ENCODE assay signal across 22 cellular contexts in genomic region chr13:84902243-84902642, GRCh38.
A peak's percentile ranks its signal among the peaks of the same experiment; 100 is the strongest.
DNase-seq lines count a peak whose midpoint lies in the region; ATAC-seq and TF ChIP-seq lines count a peak whose summit lies in the region.
"Had no signal": no experiment of that assay in that cellular context is flagged by ENCODE, and none has a peak within 500 bp of the region (broad histone marks: within the 10 kb centered on the region; RNA-seq: fewer than 3 reads in every experiment).

No MANE protein-coding gene starts in this region.

- BruUV-seq in OCI-LY7 (replicated peaks; lab: Mats Ljungman, UMichigan): no TSS peak

- H3K36me3 ChIP-seq in OCI-LY7 (ENCODE audit: insufficient read depth, low read length): peaks cover 10% of the 10 kb centered on the region; the same call in 1 of the 2 replicates
- no peaks in the 10 kb centered on the region for H3K36me3 ChIP-seq in aorta (ENCODE audit: control insufficient read depth in 1 of 2, insufficient read depth in 2 of 2, low read length in 1 of 2)
- H3K36me3 ChIP-seq: SJSA1 had no signal

- H3K27me3 ChIP-seq in aorta (ENCODE audit: control insufficient read depth in 1 of 2, insufficient read depth in 2 of 2, low read length in 1 of 2): no peaks in the 10 kb centered on the region
- H3K27me3 ChIP-seq: SJSA1 had no signal

- intact Hi-C loops in OCI-LY7 (cut with micrococcal nuclease; ENCODE audit: unreplicated experiment): loop anchor here (10.0 kb wide), 1 partner anchor 473 kb away; no protein-coding TSS in a partner anchor
- intact Hi-C loops in aorta (cut with DNase I): no loop called here

- H3K9me2 ChIP-seq in OCI-LY7 (ENCODE audit: insufficient read depth, low read length): no peaks in the 10 kb centered on the region

- H3K4me2 ChIP-seq in OCI-LY7 (ENCODE audit: low read length): peak overlapping the region; percentile 62

- H3K4me3 Mint-ChIP-seq in endothelial cell (ENCODE audit: unreplicated experiment): no peak overlapping the region
- H3K4me3 Mint-ChIP-seq: CD8-positive, alpha-beta T cell had no signal

- H3K27me3 Mint-ChIP-seq in endothelial cell (ENCODE audit: unreplicated experiment): peaks cover 4% of the 10 kb centered on the region

- H3K79me2 ChIP-seq in OCI-LY7 (ENCODE audit: insufficient read depth, low read depth, low read length): no peaks in the 10 kb centered on the region

- 90 to 91% methylated on average over 1 of the region's 1 CpG for WGBS in aorta, 2 donors

- H3K4me3 ChIP-seq in OCI-LY7 (ENCODE audit: low read depth, low read length, poor library complexity, severe bottlenecking) (peak overlapping the region; percentile 40), aorta (ENCODE audit: low read length in 2 of 2) (no peak overlapping the region)
- H3K4me3 ChIP-seq: GM23248, K562, SJSA1 had no signal

- H3K4me1 Mint-ChIP-seq in endothelial cell (ENCODE audit: unreplicated experiment): peaks cover 13% of the 10 kb centered on the region

- H3K9me3 ChIP-seq in OCI-LY7 (ENCODE audit: low read length) (peaks cover 23% of the 10 kb centered on the region), aorta (ENCODE audit: control insufficient read depth, low read length) (no peaks in the 10 kb centered on the region)
- H3K9me3 ChIP-seq: Caco-2, SJSA1 had no signal

- H3K27ac ChIP-seq in OCI-LY7 (ENCODE audit: low read depth, low read length, poor library complexity, severe bottlenecking) (peak overlapping the region; percentile 37), aorta (ENCODE audit: low read depth in 1 of 2, low read length in 2 of 2) (no peak overlapping the region)
- H3K27ac ChIP-seq: C4-2B, GM23248, SJSA1 had no signal

- POLR2A ChIA-PET in OCI-LY7 (lab: Charles Lee): interaction anchor here (0.9 to 2.3 kb wide), 6 partner anchors 8 to 683 kb away, joined by 3 to 8 read pairs (median 3); no protein-coding TSS in a partner anchor

- DNase-seq in NCI-H82 (lab: John Stamatoyannopoulos, UW) (peak; percentile 57), NCI-H82 treated with DMSO at 0.1 percent for 48 hours (lab: John Stamatoyannopoulos, UW; ENCODE audit: unreplicated experiment) (no peak), OCI-LY7 (ENCODE audit: low spot score) (peak; percentile 83), endothelial cell (ENCODE audit: low spot score) (no peak), aorta (no peak), activated gamma-delta T cell treated with Interleukin-2 at 50 U/mL for 16 hours (no peak)
- DNase-seq: Caco-2; CD8-positive, alpha-beta T cell; DMS79 treated with DMSO at 0.1 percent for 48 hours; GM23248; H7; MV-4-11; NCI-H1105 treated with DMSO at 0.1 percent for 48 hours; NCI-H146; NCI-H1930; NCI-H2107; NCI-H526; T-helper 1 cell had no signal

- H3K4me1 ChIP-seq in OCI-LY7 (ENCODE audit: insufficient read depth, low read length, poor library complexity, severe bottlenecking): peaks cover 22% of the 10 kb centered on the region
- no peaks in the 10 kb centered on the region for H3K4me1 ChIP-seq in aorta (ENCODE audit: control insufficient read depth in 1 of 2, insufficient read depth in 2 of 2, low read length in 2 of 2)
- H3K4me1 ChIP-seq: Caco-2, SJSA1 had no signal

- peaks cover 4% of the 10 kb centered on the region for H3K36me3 Mint-ChIP-seq in endothelial cell (ENCODE audit: low read depth, unreplicated experiment)
- H3K36me3 Mint-ChIP-seq: CD8-positive, alpha-beta T cell had no signal

- H2AFZ ChIP-seq in OCI-LY7 (ENCODE audit: low read length): peak overlapping the region; percentile 98
- H2AFZ ChIP-seq: GM23248 had no signal

- H3K27ac Mint-ChIP-seq in endothelial cell (ENCODE audit: unreplicated experiment): peak overlapping the region; percentile 78
- H3K27ac Mint-ChIP-seq: CD8-positive, alpha-beta T cell had no signal

- no peaks in the 10 kb centered on the region for H3K9me3 Mint-ChIP-seq in endothelial cell (ENCODE audit: unreplicated experiment)
- H3K9me3 Mint-ChIP-seq: CD8-positive, alpha-beta T cell had no signal

- CTCF ChIA-PET in OCI-LY7 (lab: Charles Lee; ENCODE audit: unreplicated experiment): no interaction called here

- H4K20me1 ChIP-seq in OCI-LY7 (ENCODE audit: insufficient read depth, low read length): no peaks in the 10 kb centered on the region

- TF ChIP-seq CTCF in OCI-LY7 (conservative IDR thresholded peaks at IDR 0.05; ENCODE audit: low read length) (no peak), endothelial cell (IDR thresholded peaks at IDR 0.05; ENCODE audit: unreplicated experiment) (no peak)

- no peak for ATAC-seq in aorta (ENCODE audit: low FRiP score)
- ATAC-seq in GM21723 (IDR thresholded peaks at IDR 0.05; ENCODE audit: unreplicated experiment): no peak
- ATAC-seq: CD8-positive, alpha-beta T cell; K562 had no signal

Comparison
In these comparisons a context has a peak if more than half of its experiments do, and no peak if none do; other contexts are left out.
1. DNase-seq: peak in NCI-H82 (single experiment) and OCI-LY7 (single experiment); none in NCI-H82 treated with DMSO at 0.1 percent for 48 hours (single experiment), endothelial cell (single experiment), aorta (0 of 2) and activated gamma-delta T cell treated with Interleukin-2 at 50 U/mL for 16 hours (single experiment).